12 cellular contexts compared by ENCODE assay signal in the genomic region with DNA sequence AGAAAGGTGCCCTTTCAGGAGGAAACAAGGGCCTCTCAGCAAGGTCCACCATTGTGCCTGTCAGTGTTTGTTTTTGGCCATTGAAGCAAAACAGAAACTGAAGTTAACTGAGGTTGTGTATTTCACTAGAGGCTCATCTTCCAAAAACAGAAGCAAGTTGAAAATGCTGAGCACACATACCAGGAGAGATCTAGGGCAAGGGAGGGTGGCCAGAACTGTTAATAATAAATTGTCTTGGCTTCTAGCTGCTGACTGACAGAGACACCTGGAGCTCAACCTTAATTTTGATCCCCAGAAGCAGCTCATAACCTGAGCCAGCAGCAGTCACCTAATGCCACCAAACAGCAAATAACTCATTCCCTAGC. TPM values are rescaled to one million over a fixed set of nuclear protein-coding genes. Genes with fewer than 3 reads are reported as not detected.
A peak's percentile ranks its signal among the peaks of the same experiment; 100 is the strongest.
DNase-seq lines count a peak whose midpoint lies in the region; ATAC-seq, FAIRE-seq and TF ChIP-seq lines count a peak whose summit lies in the region.
"Had no signal": no experiment of that assay in that cellular context is flagged by ENCODE, and none has a peak within 500 bp of the region (broad histone marks: within the 10 kb centered on the region; RNA-seq: fewer than 3 reads in every experiment).

No MANE protein-coding gene starts in this region.

- no peak overlapping the region for H3K9ac ChIP-seq in liver (ENCODE audit: low read depth in 1 of 2, low read length in 2 of 2)
- H3K9ac ChIP-seq in HepG2 (ENCODE audit: insufficient read depth, low read depth, low read length) = no peak overlapping the region

- BruUV-seq in HepG2 (replicated peaks; lab: Mats Ljungman, UMichigan) = no TSS peak

- POLR2A ChIA-PET in HepG2 (lab: Yijun Ruan, JAX) = interaction anchor here (1.0 to 1.3 kb wide), 3 partner anchors 9 to 53 kb away, joined by 3 to 4 read pairs (median 3); a partner anchor contains a TSS
- POLR2A ChIA-PET in T-cell (lab: Charles Lee) = interaction anchor here in 1 of 2 donors (0.8 kb wide), 1 partner anchor 474 kb away, joined by 4 read pairs; no protein-coding TSS in a partner anchor

- H3K4me1 ChIP-seq in liver (ENCODE audit: control insufficient read depth in 4 of 4, insufficient read depth in 4 of 4, low read length in 3 of 4) (peaks cover 5 to 46% (median 37%) of the 10 kb centered on the region in 4 donors), HepG2 (ENCODE audit: insufficient read depth, low read length) (peaks cover 34% of the 10 kb centered on the region), urinary bladder (ENCODE audit: insufficient read depth) (no peaks in the 10 kb centered on the region)

- H3K4me3 ChIP-seq in liver (ENCODE audit: low read depth in 1 of 3, low read length in 3 of 3) (no peak overlapping the region), HepG2 (replicated peaks in 1 of 3; ENCODE audit: insufficient read depth in 1 of 3, low read depth in 2 of 3, low read length in 3 of 3) (no peak overlapping the region; a peak in 1 of 6 replicates), urinary bladder (ENCODE audit: low read depth, low read length) (no peak overlapping the region)
- H3K4me3 ChIP-seq: gastroesophageal sphincter had no signal

- no peak overlapping the region for H2AFZ ChIP-seq in HepG2 (ENCODE audit: low read length)

- H3K4me2 ChIP-seq in HepG2 (ENCODE audit: low read depth, low read length) = no peak overlapping the region

- no peaks in the 10 kb centered on the region for H4K20me1 ChIP-seq in HepG2 (ENCODE audit: insufficient read depth, low read length)

- TF ChIP-seq CTCF in liver (IDR thresholded peaks at IDR 0.05; ENCODE audit: low read depth, low read length, missing input control) (no peak), HepG2 (CRISPR knock-in tag; IDR thresholded peaks at IDR 0.05) (no peak)

- H3K27me3 ChIP-seq in liver (ENCODE audit: control insufficient read depth in 4 of 4, insufficient read depth in 4 of 4, low read length in 3 of 4) (no peaks in the 10 kb centered on the region), HepG2 (ENCODE audit: control insufficient read depth in 1 of 2, insufficient read depth in 2 of 2, low read length in 2 of 2) (no peaks in the 10 kb centered on the region)

- no peak for TF ChIP-seq POLR2A in HepG2 (IDR thresholded peaks at IDR 0.05; ENCODE audit: insufficient read depth in 1 of 2, low read depth in 2 of 2, low read length in 2 of 2)

- intact Hi-C loops in HepG2 (cut with micrococcal nuclease; ENCODE audit: unreplicated experiment) = loop anchor here (5.0 kb wide), 1 partner anchor 48 kb away; no protein-coding TSS in a partner anchor

- peak overlapping the region; percentile 46 to 69 (median 64) for H3K4me3 Mint-ChIP-seq in T-cell
- H3K4me3 Mint-ChIP-seq: mesothelial cell of epicardium had no signal

- no peaks in the 10 kb centered on the region for H3K27me3 Mint-ChIP-seq in T-cell

- H3K4me1 Mint-ChIP-seq in T-cell = peaks cover 47 to 59% (median 50%) of the 10 kb centered on the region in 3 donors
- H3K4me1 Mint-ChIP-seq: mesothelial cell of epicardium had no signal

- no peak for FAIRE-seq in HepG2 (lab: Jason Lieb, UNC)

- H3K9me3 ChIP-seq in liver (ENCODE audit: control insufficient read depth in 4 of 4, low read length in 3 of 4) (no peaks in the 10 kb centered on the region), HepG2 (ENCODE audit: low read length) (no peaks in the 10 kb centered on the region)
- H3K9me3 ChIP-seq: gastroesophageal sphincter had no signal

- TF ChIP-seq EP300 in HepG2 (IDR thresholded peaks at IDR 0.05; ENCODE audit: low read depth in 2 of 2, low read length in 2 of 2) = no peak
- TF ChIP-seq EP300 in HepG2 (CRISPR knock-in tag; IDR thresholded peaks at IDR 0.05; ENCODE audit: borderline replicate concordance) = no peak

- H3K27ac ChIP-seq in liver (ENCODE audit: low read depth in 1 of 2, low read length in 2 of 2) (peak overlapping the region; percentile 14 to 52), HepG2 (ENCODE audit: extremely low read length, insufficient read depth, low read length) (no peak overlapping the region), urinary bladder (ENCODE audit: low read depth) (peak overlapping the region; percentile 42)
- H3K27ac ChIP-seq: gastroesophageal sphincter had no signal

- peaks cover 28% of the 10 kb centered on the region for H3K79me2 ChIP-seq in HepG2 (ENCODE audit: insufficient read depth, low read length)

- TF ChIP-seq RAD21 in liver (IDR thresholded peaks at IDR 0.05) (no peak), HepG2 (CRISPR knock-in tag; IDR thresholded peaks at IDR 0.05) (no peak)

- H3K36me3 ChIP-seq in liver (ENCODE audit: control insufficient read depth in 4 of 4, insufficient read depth in 3 of 4, low read depth in 1 of 4, low read length in 3 of 4) (peaks cover 0 to 6% (median 2%) of the 10 kb centered on the region in 4 donors), HepG2 (replicated peaks in 1 of 2; ENCODE audit: control insufficient read depth in 1 of 2, insufficient read depth in 2 of 2, low read length in 2 of 2) (peaks cover 33 to 46% of the 10 kb centered on the region in 2 experiments), urinary bladder (ENCODE audit: insufficient read depth) (no peaks in the 10 kb centered on the region)

- no peaks in the 10 kb centered on the region for H3K9me3 Mint-ChIP-seq in T-cell
- H3K9me3 Mint-ChIP-seq: mesothelial cell of epicardium had no signal

- CTCF ChIA-PET in HepG2 (lab: Yijun Ruan, JAX; ENCODE audit: low intra/inter-chr PET ratio, low total read pairs) = no interaction called here
- CTCF ChIA-PET in T-cell (lab: Charles Lee) = interaction anchor here in 1 of 2 donors (0.6 to 1.2 kb wide), 2 partner anchors 9 to 39 kb away, joined by 3 to 6 read pairs; no protein-coding TSS in a partner anchor

- in situ Hi-C loops in HepG2 (cut with HindIII; ENCODE audit: extremely low pct_ligation_motif_present, low pct_unique_long_range_greater_than_20kb) = no loop called here

- H3K27ac Mint-ChIP-seq in T-cell = peak overlapping the region; percentile 99
- H3K27ac Mint-ChIP-seq: mesothelial cell of epicardium had no signal

- no peak for DNase-seq in HepG2 (ENCODE audit: low spot score)
- DNase-seq in T-cell = no peak
- DNase-seq in kidney tubule cell (ENCODE audit: low spot score) = peak; percentile 11
- no peak for DNase-seq in DMS114 treated with DMSO at 0.1 percent for 48 hours (lab: John Stamatoyannopoulos, UW; ENCODE audit: unreplicated experiment)
- no peak for DNase-seq in MV-4-11 (lab: John Stamatoyannopoulos, UW)
- DNase-seq: NCI-H1694 treated with DMSO at 0.1 percent for 48 hours, SHP77 had no signal

- ATAC-seq in HepG2 = no peak
- peak; percentile 7 to 15 (median 12) for ATAC-seq in T-cell (replicated peaks in 1 of 4)
- ATAC-seq in GM19351 (IDR thresholded peaks at IDR 0.05; ENCODE audit: unreplicated experiment) = no peak
- ATAC-seq: gastroesophageal sphincter had no signal

- peaks cover 9% of the 10 kb centered on the region for H3K36me3 Mint-ChIP-seq in T-cell
- H3K36me3 Mint-ChIP-seq: mesothelial cell of epicardium had no signal

RNA-seq across cellular contexts. Expression of a gene that starts 5.2 kb away (rescaled TPM):
- total RNA-seq in liver = 10 to 100 TPM; 33.3 to 83.6 TPM
- 10 to 100 TPM; 31.9 to 48.0 TPM for polyA plus RNA-seq in liver
- total RNA-seq in HepG2 (2016; rRNA removed; fragmentation: Illumina TruSeq; extraction: Trizol) = 174 and 216 TPM in 2 replicates
- 22.0 and 25.2 TPM in 2 replicates for total RNA-seq in HepG2 (2016; cell fraction: cytosol; rRNA removed; fragmentation: Illumina TruSeq; extraction: Trizol; ENCODE audit: low read depth)
- 174 and 209 TPM in 2 replicates for total RNA-seq in HepG2 (2016; cell fraction: insoluble cytoplasmic fraction; rRNA removed; fragmentation: Illumina TruSeq; extraction: Trizol)
- 86.5 and 94.9 TPM in 2 replicates for total RNA-seq in HepG2 (2016; cell fraction: membrane; rRNA removed; fragmentation: Illumina TruSeq; extraction: Trizol)
- total RNA-seq in HepG2 (2016; cell fraction: nucleus; rRNA removed; fragmentation: Illumina TruSeq; extraction: Trizol) = 61.7 and 71.0 TPM in 2 replicates
- 52.6 and 59.1 TPM in 2 replicates for polyA plus RNA-seq in HepG2 (2011; rRNA removed)
- 56.4 and 64.1 TPM in 2 replicates for polyA plus RNA-seq in HepG2 (2011; cell fraction: cytosol; rRNA removed)
- 19.8 and 21.4 TPM in 2 replicates for polyA plus RNA-seq in HepG2 (2011; cell fraction: nucleus; rRNA removed)
- polyA plus RNA-seq in HepG2 (2012) = 42.6 and 66.8 TPM in 2 replicates
- polyA plus RNA-seq in HepG2 (2016; cell fraction: cytosol; fragmentation: Illumina TruSeq; extraction: Trizol; ENCODE audit: low read depth) = 17.9 and 21.4 TPM in 2 replicates
- polyA plus RNA-seq in HepG2 (2016; cell fraction: insoluble cytoplasmic fraction; fragmentation: Illumina TruSeq; extraction: Trizol; ENCODE audit: low read depth) = 174 and 175 TPM in 2 replicates
- polyA plus RNA-seq in HepG2 (2016; cell fraction: membrane; fragmentation: Illumina TruSeq; extraction: Trizol; ENCODE audit: low read depth) = 49.4 and 51.3 TPM in 2 replicates
- polyA plus RNA-seq in HepG2 (2016; cell fraction: nucleus; fragmentation: Illumina TruSeq; extraction: Trizol; ENCODE audit: insufficient read depth, low read depth) = 65.8 and 75.1 TPM in 2 replicates
- polyA minus RNA-seq in HepG2 (2011; rRNA and poly(A)+ RNA removed; ENCODE audit: low replicate concordance) = 29.8 and 85.0 TPM in 2 replicates
- 46.5 and 48.4 TPM in 2 replicates for polyA minus RNA-seq in HepG2 (2011; cell fraction: cytosol; rRNA and poly(A)+ RNA removed)
- 22.0 and 23.9 TPM in 2 replicates for polyA minus RNA-seq in HepG2 (2011; cell fraction: nucleus; rRNA and poly(A)+ RNA removed)
- total RNA-seq in T-cell = 10 to 100 TPM in 1 of 5 donors, 1 to 10 TPM in 4; 5.9 to 10.8 (median 8.4) TPM
- total RNA-seq in urinary bladder = 0.48 TPM
- polyA plus RNA-seq in urinary bladder = 0.27 TPM
- total RNA-seq: gastroesophageal sphincter had no signal

RNA-seq across cellular contexts. Expression of a gene that starts 37.6 kb away (rescaled TPM):
- total RNA-seq in liver (10 to 100 TPM; 70.8 to 72.5 TPM), HepG2 (2016; rRNA removed; fragmentation: Illumina TruSeq; extraction: Trizol) (25.7 and 34.0 TPM in 2 replicates), T-cell (10 to 100 TPM; 32.4 to 62.2 (median 60.5) TPM), urinary bladder (48.8 TPM)
- polyA plus RNA-seq in liver (10 to 100 TPM in 1 of 2 donors, 1 to 10 TPM in 1; 9.5 to 13.1 TPM), HepG2 (2011; rRNA removed) (8.5 and 10.1 TPM in 2 replicates), urinary bladder (7.2 TPM)
- total RNA-seq in HepG2 (2016; cell fraction: cytosol; rRNA removed; fragmentation: Illumina TruSeq; extraction: Trizol; ENCODE audit: low read depth) = 5.9 and 7.5 TPM in 2 replicates
- total RNA-seq in HepG2 (2016; cell fraction: insoluble cytoplasmic fraction; rRNA removed; fragmentation: Illumina TruSeq; extraction: Trizol) = 26.2 and 32.2 TPM in 2 replicates
- 11.2 and 13.9 TPM in 2 replicates for total RNA-seq in HepG2 (2016; cell fraction: membrane; rRNA removed; fragmentation: Illumina TruSeq; extraction: Trizol)
- 41.5 and 50.4 TPM in 2 replicates for total RNA-seq in HepG2 (2016; cell fraction: nucleus; rRNA removed; fragmentation: Illumina TruSeq; extraction: Trizol)
- 5.5 and 7.7 TPM in 2 replicates for polyA plus RNA-seq in HepG2 (2011; cell fraction: cytosol; rRNA removed)
- 19.8 and 23.2 TPM in 2 replicates for polyA plus RNA-seq in HepG2 (2011; cell fraction: nucleus; rRNA removed)
- polyA plus RNA-seq in HepG2 (2012) = 19.5 and 23.0 TPM in 2 replicates
- 1.1 and 1.3 TPM in 2 replicates for polyA plus RNA-seq in HepG2 (2016; cell fraction: cytosol; fragmentation: Illumina TruSeq; extraction: Trizol; ENCODE audit: low read depth)
- 22.9 and 23.8 TPM in 2 replicates for polyA plus RNA-seq in HepG2 (2016; cell fraction: insoluble cytoplasmic fraction; fragmentation: Illumina TruSeq; extraction: Trizol; ENCODE audit: low read depth)
- 2.7 and 3.3 TPM in 2 replicates for polyA plus RNA-seq in HepG2 (2016; cell fraction: membrane; fragmentation: Illumina TruSeq; extraction: Trizol; ENCODE audit: low read depth)
- polyA plus RNA-seq in HepG2 (2016; cell fraction: nucleus; fragmentation: Illumina TruSeq; extraction: Trizol; ENCODE audit: insufficient read depth, low read depth) = 23.7 and 25.3 TPM in 2 replicates
- polyA minus RNA-seq in HepG2 (2011; rRNA and poly(A)+ RNA removed; ENCODE audit: low replicate concordance) = 38.4 and 51.6 TPM in 2 replicates
- polyA minus RNA-seq in HepG2 (2011; cell fraction: cytosol; rRNA and poly(A)+ RNA removed) = 15.5 and 15.8 TPM in 2 replicates
- polyA minus RNA-seq in HepG2 (2011; cell fraction: nucleus; rRNA and poly(A)+ RNA removed) = 118 and 145 TPM in 2 replicates

RNA-seq across cellular contexts. Expression of a gene that starts 53.0 kb away (rescaled TPM):
- total RNA-seq in liver (10 to 100 TPM in 1 of 2 donors, 1 to 10 TPM in 1; 9.2 to 13.1 TPM), HepG2 (2016; rRNA removed; fragmentation: Illumina TruSeq; extraction: Trizol) (10.7 and 15.4 TPM in 2 replicates), T-cell (10 to 100 TPM; 16.5 to 27.0 (median 22.4) TPM), urinary bladder (18.7 TPM)
- polyA plus RNA-seq in liver (10 to 100 TPM in 1 of 2 donors, 1 to 10 TPM in 1; 3.3 to 14.2 TPM), HepG2 (2011; rRNA removed) (11.4 and 11.7 TPM in 2 replicates), urinary bladder (5.6 TPM)
- 7.3 and 7.8 TPM in 2 replicates for total RNA-seq in HepG2 (2016; cell fraction: cytosol; rRNA removed; fragmentation: Illumina TruSeq; extraction: Trizol; ENCODE audit: low read depth)
- total RNA-seq in HepG2 (2016; cell fraction: insoluble cytoplasmic fraction; rRNA removed; fragmentation: Illumina TruSeq; extraction: Trizol) = 7.8 and 13.6 TPM in 2 replicates
- 5.1 and 5.5 TPM in 2 replicates for total RNA-seq in HepG2 (2016; cell fraction: membrane; rRNA removed; fragmentation: Illumina TruSeq; extraction: Trizol)
- 15.6 and 16.7 TPM in 2 replicates for total RNA-seq in HepG2 (2016; cell fraction: nucleus; rRNA removed; fragmentation: Illumina TruSeq; extraction: Trizol)
- polyA plus RNA-seq in HepG2 (2011; cell fraction: cytosol; rRNA removed) = 3.9 and 5.8 TPM in 2 replicates
- 7.8 and 8.8 TPM in 2 replicates for polyA plus RNA-seq in HepG2 (2011; cell fraction: nucleus; rRNA removed)
- 12.0 and 15.5 TPM in 2 replicates for polyA plus RNA-seq in HepG2 (2012)
- 0.53 and 0.67 TPM in 2 replicates for polyA plus RNA-seq in HepG2 (2016; cell fraction: cytosol; fragmentation: Illumina TruSeq; extraction: Trizol; ENCODE audit: low read depth)
- 6.7 and 7.3 TPM in 2 replicates for polyA plus RNA-seq in HepG2 (2016; cell fraction: insoluble cytoplasmic fraction; fragmentation: Illumina TruSeq; extraction: Trizol; ENCODE audit: low read depth)
- 1.7 and 3.2 TPM in 2 replicates for polyA plus RNA-seq in HepG2 (2016; cell fraction: membrane; fragmentation: Illumina TruSeq; extraction: Trizol; ENCODE audit: low read depth)
- polyA plus RNA-seq in HepG2 (2016; cell fraction: nucleus; fragmentation: Illumina TruSeq; extraction: Trizol; ENCODE audit: insufficient read depth, low read depth) = 19.2 and 21.4 TPM in 2 replicates
- 20.6 and 25.6 TPM in 2 replicates for polyA minus RNA-seq in HepG2 (2011; rRNA and poly(A)+ RNA removed; ENCODE audit: low replicate concordance)
- polyA minus RNA-seq in HepG2 (2011; cell fraction: cytosol; rRNA and poly(A)+ RNA removed) = 12.1 and 19.7 TPM in 2 replicates
- polyA minus RNA-seq in HepG2 (2011; cell fraction: nucleus; rRNA and poly(A)+ RNA removed) = 14.9 and 20.4 TPM in 2 replicates

RNA-seq across cellular contexts. Expression of a gene that starts 55.6 kb away (rescaled TPM):
- 1 to 10 TPM; 4.2 to 4.4 TPM for total RNA-seq in liver
- polyA plus RNA-seq in liver = 1 to 10 TPM; 2.8 to 5.8 TPM
- total RNA-seq in HepG2 (2016; rRNA removed; fragmentation: Illumina TruSeq; extraction: Trizol) = 8.5 and 12.3 TPM in 2 replicates
- 1.1 and 1.3 TPM in 2 replicates for total RNA-seq in HepG2 (2016; cell fraction: cytosol; rRNA removed; fragmentation: Illumina TruSeq; extraction: Trizol; ENCODE audit: low read depth)
- 10.1 and 11.4 TPM in 2 replicates for total RNA-seq in HepG2 (2016; cell fraction: insoluble cytoplasmic fraction; rRNA removed; fragmentation: Illumina TruSeq; extraction: Trizol)
- 3.7 and 4.1 TPM in 2 replicates for total RNA-seq in HepG2 (2016; cell fraction: membrane; rRNA removed; fragmentation: Illumina TruSeq; extraction: Trizol)
- total RNA-seq in HepG2 (2016; cell fraction: nucleus; rRNA removed; fragmentation: Illumina TruSeq; extraction: Trizol) = 4.9 and 5.2 TPM in 2 replicates
- 11.5 and 13.1 TPM in 2 replicates for polyA plus RNA-seq in HepG2 (2011; rRNA removed)
- polyA plus RNA-seq in HepG2 (2011; cell fraction: cytosol; rRNA removed) = 10.4 and 11.1 TPM in 2 replicates
- polyA plus RNA-seq in HepG2 (2011; cell fraction: nucleus; rRNA removed) = 24.0 and 32.3 TPM in 2 replicates
- polyA plus RNA-seq in HepG2 (2012) = 4.9 and 7.1 TPM in 2 replicates
- polyA plus RNA-seq in HepG2 (2016; cell fraction: cytosol; fragmentation: Illumina TruSeq; extraction: Trizol; ENCODE audit: low read depth) = 1.5 and 1.9 TPM in 2 replicates
- polyA plus RNA-seq in HepG2 (2016; cell fraction: insoluble cytoplasmic fraction; fragmentation: Illumina TruSeq; extraction: Trizol; ENCODE audit: low read depth) = 11.9 and 12.9 TPM in 2 replicates
- 3.7 and 4.2 TPM in 2 replicates for polyA plus RNA-seq in HepG2 (2016; cell fraction: membrane; fragmentation: Illumina TruSeq; extraction: Trizol; ENCODE audit: low read depth)
- 12.8 and 13.5 TPM in 2 replicates for polyA plus RNA-seq in HepG2 (2016; cell fraction: nucleus; fragmentation: Illumina TruSeq; extraction: Trizol; ENCODE audit: insufficient read depth, low read depth)
- polyA minus RNA-seq in HepG2 (2011; rRNA and poly(A)+ RNA removed; ENCODE audit: low replicate concordance) = 14.4 and 219 TPM in 2 replicates
- 6.1 and 6.7 TPM in 2 replicates for polyA minus RNA-seq in HepG2 (2011; cell fraction: cytosol; rRNA and poly(A)+ RNA removed)
- 5.2 and 6.5 TPM in 2 replicates for polyA minus RNA-seq in HepG2 (2011; cell fraction: nucleus; rRNA and poly(A)+ RNA removed)
- 10 to 100 TPM; 12.0 to 18.3 (median 14.5) TPM for total RNA-seq in T-cell
- 9.3 TPM for total RNA-seq in urinary bladder
- polyA plus RNA-seq in urinary bladder = 15.4 TPM

Comparison
In these comparisons a context has a peak if more than half of its experiments do, and no peak if none do; other contexts are left out.
1. ATAC-seq: peak in T-cell (4 of 4); none in HepG2 (single experiment) and GM19351 (single experiment).